In genomic region chr6:3410385-3411360, GRCh38 we compare ENCODE assay signal across 8 cellular contexts. TPM values are rescaled to one million over a fixed set of nuclear protein-coding genes. Genes with fewer than 3 reads are reported as not detected.
DNase-seq lines count a peak whose midpoint lies in the region; ATAC-seq and TF ChIP-seq lines count a peak whose summit lies in the region.

No MANE protein-coding gene starts in this region.

- TF ChIP-seq CTCF in ascending aorta (IDR thresholded peaks at IDR 0.05) = peak; percentile 56 to 74 (median 59)

- intact Hi-C loops in ascending aorta (cut with DNase I) = loop anchor here (5.0 kb wide), 2 partner anchors 128 to 322 kb away; no protein-coding TSS in a partner anchor

- no peak overlapping the region for H3K27ac ChIP-seq in ascending aorta

- H3K36me3 ChIP-seq in ascending aorta = no peaks in the 10 kb centered on the region

- peaks cover 0 to 2% of the 10 kb centered on the region in 2 donors for H3K4me1 ChIP-seq in ascending aorta

- DNase-seq in EH (ENCODE audit: low read depth) (peak; percentile 62), LoVo (ENCODE audit: low spot score) (peak; percentile 47), T-helper 2 cell (peak in 3 of 5 experiments; percentile 27 to 51 (median 38)), ascending aorta (ENCODE audit: low spot score in 2 of 2) (peak in 1 of 2 donors; percentile 71), iPS DF 19.7 (ENCODE audit: low read depth, low spot score) (peak; percentile 57), NCI-H187 treated with DMSO at 0.1 percent for 48 hours (lab: John Stamatoyannopoulos, UW) (no peak)
- DNase-seq in stimulated activated CD4-positive, alpha-beta T cell treated with anti-CD3 and anti-CD28 coated beads, Interleukin-15, amount 100 ng/mL, for 1 hour (ENCODE audit: low read depth in 1 of 2, low spot score in 1 of 2) = peak; percentile 16 to 19

- H3K27me3 ChIP-seq in ascending aorta = no peaks in the 10 kb centered on the region

- no peak overlapping the region for H3K4me3 ChIP-seq in ascending aorta

- ATAC-seq in HG02763 (IDR thresholded peaks at IDR 0.05; ENCODE audit: unreplicated experiment) = no peak

- no peaks in the 10 kb centered on the region for H3K9me3 ChIP-seq in ascending aorta

RNA-seq across cellular contexts. Expression of gene SLC22A23, which starts 46.2 kb away (rescaled TPM):
- 42.0 TPM for total RNA-seq in ascending aorta
